10 cellular contexts compared by ENCODE assay signal in the genomic region with DNA sequence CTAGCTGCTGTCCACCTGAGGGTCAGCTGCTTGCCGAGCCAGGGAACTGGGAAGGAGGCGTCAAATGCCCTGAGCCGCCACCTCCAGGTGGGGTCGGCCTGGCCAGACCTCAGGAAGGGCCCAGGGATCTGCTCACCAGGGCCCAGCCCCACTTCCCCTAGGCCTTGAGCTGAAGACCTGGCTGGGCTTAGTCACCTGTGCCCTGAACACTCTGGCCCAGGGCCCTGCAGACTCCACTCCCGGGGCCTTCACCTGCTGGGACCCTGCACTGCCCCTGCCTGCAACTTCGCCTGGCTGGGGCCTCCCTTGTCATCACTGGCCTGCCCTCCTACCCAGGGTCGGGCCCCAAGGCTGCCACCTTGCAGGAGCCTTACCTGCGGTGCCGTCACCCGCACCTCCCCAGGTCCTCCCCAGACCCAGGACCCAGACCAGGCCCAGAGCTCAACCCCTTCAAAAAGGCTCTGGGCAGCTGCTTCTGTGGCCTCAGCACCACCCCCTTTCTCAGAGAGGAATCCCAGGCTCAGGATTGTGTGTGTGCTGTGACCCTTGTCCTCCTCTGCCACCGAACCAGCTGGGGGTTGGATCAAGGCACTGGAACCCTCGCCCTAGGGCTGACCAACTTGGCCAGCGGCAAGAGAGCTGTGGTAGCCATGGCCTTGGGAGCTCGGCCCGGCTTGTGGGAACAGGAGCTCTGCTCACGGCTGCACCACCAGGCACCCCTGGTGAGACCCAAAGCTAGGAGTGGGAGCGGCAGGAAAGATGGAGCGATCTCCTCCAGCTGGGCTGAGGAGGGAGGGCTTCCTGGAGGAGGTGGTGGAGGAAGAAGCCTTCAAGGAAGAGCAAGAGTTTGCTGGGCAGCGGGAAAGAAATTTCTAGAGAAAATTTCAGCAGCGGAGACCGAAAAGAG. TPM values are rescaled to one million over a fixed set of nuclear protein-coding genes. Genes with fewer than 3 reads are reported as not detected.
A peak's percentile ranks its signal among the peaks of the same experiment; 100 is the strongest.
DNase-seq lines count a peak whose midpoint lies in the region; ATAC-seq, FAIRE-seq and TF ChIP-seq lines count a peak whose summit lies in the region.
"Had no signal": no experiment of that assay in that cellular context is flagged by ENCODE, and none has a peak within 500 bp of the region (broad histone marks: within the 10 kb centered on the region; RNA-seq: fewer than 3 reads in every experiment).

No MANE protein-coding gene starts in this region.

- no peak for FAIRE-seq in keratinocyte (lab: Jason Lieb, UNC)
- FAIRE-seq: A204.1 had no signal

- H3K9me3 ChIP-seq in keratinocyte (ENCODE audit: control insufficient read depth, low read depth, low read length): no peaks in the 10 kb centered on the region
- H3K9me3 ChIP-seq in stomach smooth muscle (ENCODE audit: control insufficient read depth in 2 of 2, low read length in 2 of 2): no peaks in the 10 kb centered on the region

- peaks cover 2% of the 10 kb centered on the region for H3K27me3 Mint-ChIP-seq in activated T-helper 1 cell treated with anti-CD3 and anti-CD28 coated beads, Interleukin-12 subunit alpha, Interleukin-12 subunit beta, Interleukin-2, Interleukin-4 antibody, amounts not matched to agents 30 ng/mL and 10 ng/mL and 1 ng/mL, durations not matched to agents 14 hours and 24 hours and 36 hours (ENCODE audit: insufficient read depth)

- H3K36me3 ChIP-seq in keratinocyte (ENCODE audit: control insufficient read depth in 2 of 2, extremely low read depth in 1 of 2, insufficient read depth in 2 of 2, low read length in 2 of 2) (peaks cover 5 to 18% of the 10 kb centered on the region in 2 experiments), stomach smooth muscle (ENCODE audit: control insufficient read depth in 2 of 2, insufficient read depth in 2 of 2, low read length in 2 of 2) (peaks cover 0 to 6% of the 10 kb centered on the region in 2 donors)

- peaks cover 24% of the 10 kb centered on the region for H3K79me2 ChIP-seq in keratinocyte (ENCODE audit: control insufficient read depth, insufficient read depth, low read length)

- H3K27ac ChIP-seq in keratinocyte (ENCODE audit: control insufficient read depth, insufficient read depth, low read length) (no peak overlapping the region), stomach smooth muscle (ENCODE audit: low read length) (no peak overlapping the region)

- ATAC-seq in GM21717 (IDR thresholded peaks at IDR 0.05; ENCODE audit: unreplicated experiment): no peak
- no peak for ATAC-seq in HG03045 (IDR thresholded peaks at IDR 0.05; ENCODE audit: unreplicated experiment)

- H3K9ac ChIP-seq in keratinocyte (ENCODE audit: control insufficient read depth, extremely low read depth, insufficient read depth, low read length): peak overlapping the region; percentile 72
- peak overlapping the region; percentile 66 to 72 for H3K9ac ChIP-seq in stomach smooth muscle (ENCODE audit: low read length in 2 of 2)

- peaks cover 3% of the 10 kb centered on the region for H3K36me3 Mint-ChIP-seq in activated T-helper 1 cell treated with anti-CD3 and anti-CD28 coated beads, Interleukin-12 subunit alpha, Interleukin-12 subunit beta, Interleukin-2, Interleukin-4 antibody, amounts not matched to agents 30 ng/mL and 10 ng/mL and 1 ng/mL, durations not matched to agents 14 hours and 24 hours and 36 hours (ENCODE audit: low read depth)

- peaks cover 5% of the 10 kb centered on the region for H3K4me1 Mint-ChIP-seq in activated T-helper 1 cell treated with anti-CD3 and anti-CD28 coated beads, Interleukin-12 subunit alpha, Interleukin-12 subunit beta, Interleukin-2, Interleukin-4 antibody, amounts not matched to agents 30 ng/mL and 10 ng/mL and 1 ng/mL, durations not matched to agents 14 hours and 24 hours and 36 hours (ENCODE audit: low read depth)

- no peaks in the 10 kb centered on the region for H4K20me1 ChIP-seq in keratinocyte (ENCODE audit: control insufficient read depth, extremely low read depth, insufficient read depth, low read length)

- H3K4me3 Mint-ChIP-seq in activated T-helper 1 cell treated with anti-CD3 and anti-CD28 coated beads, Interleukin-12 subunit alpha, Interleukin-12 subunit beta, Interleukin-2, Interleukin-4 antibody, amounts not matched to agents 30 ng/mL and 10 ng/mL and 1 ng/mL, durations not matched to agents 14 hours and 24 hours and 36 hours: peak overlapping the region; percentile 87

- peak overlapping the region; percentile 95 for H2AFZ ChIP-seq in keratinocyte (ENCODE audit: control insufficient read depth, low read length)

- no peaks in the 10 kb centered on the region for H3K9me1 ChIP-seq in keratinocyte (ENCODE audit: control insufficient read depth, extremely low read depth, insufficient read depth, low read length)

- peak in 2 of 3 experiments; percentile 54 to 60 for DNase-seq in NCI-H1417 (lab: John Stamatoyannopoulos, UW)
- no peak for DNase-seq in NCI-H1417 treated with DMSO at 0.1 percent for 48 hours (lab: John Stamatoyannopoulos, UW)
- no peak for DNase-seq in activated T-helper 1 cell treated with anti-CD3 and anti-CD28 coated beads, Interleukin-12 subunit alpha, Interleukin-12 subunit beta, Interleukin-2, Interleukin-4 antibody, amounts not matched to agents 30 ng/mL and 10 ng/mL and 1 ng/mL, durations not matched to agents 14 hours and 24 hours and 36 hours (ENCODE audit: low spot score)
- DNase-seq in keratinocyte (ENCODE audit: low read depth, low spot score): no peak
- no peak for DNase-seq in stimulated activated CD4-positive, alpha-beta T cell treated with anti-CD3 and anti-CD28 coated beads, Interleukin-15, amount 100 ng/mL, for 24 hours

- H3K4me1 ChIP-seq in keratinocyte (ENCODE audit: control insufficient read depth, extremely low read depth, insufficient read depth, low read length) (peaks cover 15% of the 10 kb centered on the region), stomach smooth muscle (ENCODE audit: control insufficient read depth, insufficient read depth, low read length) (peaks cover 27% of the 10 kb centered on the region)

- intact Hi-C loops in activated T-helper 1 cell treated with anti-CD3 and anti-CD28 coated beads, Interleukin-12 subunit alpha, Interleukin-12 subunit beta, Interleukin-2, Interleukin-4 antibody, amounts not matched to agents 30 ng/mL and 10 ng/mL and 1 ng/mL, durations not matched to agents 14 hours and 24 hours and 36 hours (cut with micrococcal nuclease): no loop called here

- TF ChIP-seq CTCF in keratinocyte (optimal IDR thresholded peaks at IDR 0.05 in 1 of 3, IDR thresholded peaks at IDR 0.05 in 1 of 3, conservative IDR thresholded peaks at IDR 0.05 in 1 of 3; ENCODE audit: extremely low read depth in 1 of 3, insufficient read depth in 2 of 3, low read length in 3 of 3): no peak

- H3K9me3 Mint-ChIP-seq in activated T-helper 1 cell treated with anti-CD3 and anti-CD28 coated beads, Interleukin-12 subunit alpha, Interleukin-12 subunit beta, Interleukin-2, Interleukin-4 antibody, amounts not matched to agents 30 ng/mL and 10 ng/mL and 1 ng/mL, durations not matched to agents 14 hours and 24 hours and 36 hours: no peaks in the 10 kb centered on the region

- peak overlapping the region; percentile 87 for H3K27ac Mint-ChIP-seq in activated T-helper 1 cell treated with anti-CD3 and anti-CD28 coated beads, Interleukin-12 subunit alpha, Interleukin-12 subunit beta, Interleukin-2, Interleukin-4 antibody, amounts not matched to agents 30 ng/mL and 10 ng/mL and 1 ng/mL, durations not matched to agents 14 hours and 24 hours and 36 hours

- dilution Hi-C loops in keratinocyte (cut with MboI; ENCODE audit: extremely low pct_ligation_motif_present, low sequenced_read_pairs): no loop called here

- H3K4me3 ChIP-seq in keratinocyte (ENCODE audit: control insufficient read depth in 2 of 3, extremely low read depth in 1 of 3, insufficient read depth in 2 of 3, low read depth in 1 of 3, low read length in 3 of 3) (peak overlapping the region; percentile 80 to 97 (median 81)), stomach smooth muscle (ENCODE audit: low read length in 2 of 2) (peak overlapping the region; percentile 83 to 91)

- H3K4me2 ChIP-seq in keratinocyte (ENCODE audit: control insufficient read depth, extremely low read depth, insufficient read depth, low read depth, low read length): peak overlapping the region; percentile 93

- H3K27me3 ChIP-seq in keratinocyte (ENCODE audit: control insufficient read depth, extremely low read depth, insufficient read depth, low read length) (no peaks in the 10 kb centered on the region), stomach smooth muscle (ENCODE audit: control insufficient read depth in 1 of 2, insufficient read depth in 2 of 2, low read length in 2 of 2) (peaks cover 0 to 4% of the 10 kb centered on the region in 2 donors)

RNA-seq across cellular contexts. Expression of a gene that starts 1.2 kb away (rescaled TPM):
- 70.8 and 72.1 TPM in 2 replicates for total RNA-seq in activated T-helper 1 cell treated with anti-CD3 and anti-CD28 coated beads, Interleukin-12 subunit alpha, Interleukin-12 subunit beta, Interleukin-2, Interleukin-4 antibody, amounts not matched to agents 30 ng/mL and 10 ng/mL and 1 ng/mL, durations not matched to agents 14 hours and 24 hours and 36 hours
- 25.1 to 40.2 TPM (median 35.0 TPM) in 3 replicates for polyA plus RNA-seq in keratinocyte
- polyA plus RNA-seq in keratinocyte (2011; ENCODE audit: low read depth): 11.6 TPM
- polyA plus RNA-seq in keratinocyte (2011; cell fraction: cytosol; rRNA removed): 29.8 and 55.0 TPM in 2 replicates
- 36.6 and 50.0 TPM in 2 replicates for polyA plus RNA-seq in keratinocyte (2011; cell fraction: nucleus; rRNA removed)
- 40.6 and 53.2 TPM in 2 replicates for polyA plus RNA-seq in keratinocyte (2012; ENCODE audit: low replicate concordance)
- 35.7 to 44.2 TPM (median 43.6 TPM) in 3 replicates for polyA minus RNA-seq in keratinocyte
- polyA minus RNA-seq in keratinocyte (2011; cell fraction: cytosol; rRNA and poly(A)+ RNA removed): 75.4 TPM
- 33.1 and 37.6 TPM in 2 replicates for polyA minus RNA-seq in keratinocyte (2011; cell fraction: nucleus; rRNA and poly(A)+ RNA removed)

RNA-seq across cellular contexts. Expression of a gene that starts 2.9 kb away (rescaled TPM):
- total RNA-seq in activated T-helper 1 cell treated with anti-CD3 and anti-CD28 coated beads, Interleukin-12 subunit alpha, Interleukin-12 subunit beta, Interleukin-2, Interleukin-4 antibody, amounts not matched to agents 30 ng/mL and 10 ng/mL and 1 ng/mL, durations not matched to agents 14 hours and 24 hours and 36 hours: 1.2 and 1.8 TPM in 2 replicates
- not detected in 3 replicates for polyA plus RNA-seq in keratinocyte
- polyA plus RNA-seq in keratinocyte (2011; ENCODE audit: low read depth): not detected
- not detected in 2 replicates for polyA plus RNA-seq in keratinocyte (2011; cell fraction: cytosol; rRNA removed)
- polyA plus RNA-seq in keratinocyte (2011; cell fraction: nucleus; rRNA removed): not detected in 2 replicates
- not detected in 2 replicates for polyA plus RNA-seq in keratinocyte (2012; ENCODE audit: low replicate concordance)
- polyA minus RNA-seq in keratinocyte: not detected in 3 replicates
- polyA minus RNA-seq in keratinocyte (2011; cell fraction: cytosol; rRNA and poly(A)+ RNA removed): not detected
- not detected in 2 replicates for polyA minus RNA-seq in keratinocyte (2011; cell fraction: nucleus; rRNA and poly(A)+ RNA removed)
- total RNA-seq: SK-MEL-5 had no signal

RNA-seq across cellular contexts. Expression of a gene that starts 12.9 kb away (rescaled TPM):
- total RNA-seq in activated T-helper 1 cell treated with anti-CD3 and anti-CD28 coated beads, Interleukin-12 subunit alpha, Interleukin-12 subunit beta, Interleukin-2, Interleukin-4 antibody, amounts not matched to agents 30 ng/mL and 10 ng/mL and 1 ng/mL, durations not matched to agents 14 hours and 24 hours and 36 hours: 277 and 280 TPM in 2 replicates
- 390 to 693 TPM (median 440 TPM) in 3 replicates for polyA plus RNA-seq in keratinocyte
- polyA plus RNA-seq in keratinocyte (2011; ENCODE audit: low read depth): 64.2 TPM
- 328 and 496 TPM in 2 replicates for polyA plus RNA-seq in keratinocyte (2011; cell fraction: cytosol; rRNA removed)
- 336 and 469 TPM in 2 replicates for polyA plus RNA-seq in keratinocyte (2011; cell fraction: nucleus; rRNA removed)
- polyA plus RNA-seq in keratinocyte (2012; ENCODE audit: low replicate concordance): 276 and 744 TPM in 2 replicates
- polyA minus RNA-seq in keratinocyte: 387 to 836 TPM (median 396 TPM) in 3 replicates
- polyA minus RNA-seq in keratinocyte (2011; cell fraction: cytosol; rRNA and poly(A)+ RNA removed): 512 TPM
- polyA minus RNA-seq in keratinocyte (2011; cell fraction: nucleus; rRNA and poly(A)+ RNA removed): 252 and 259 TPM in 2 replicates

RNA-seq across cellular contexts. Expression of a gene that starts 23.3 kb away (rescaled TPM):
- total RNA-seq in activated T-helper 1 cell treated with anti-CD3 and anti-CD28 coated beads, Interleukin-12 subunit alpha, Interleukin-12 subunit beta, Interleukin-2, Interleukin-4 antibody, amounts not matched to agents 30 ng/mL and 10 ng/mL and 1 ng/mL, durations not matched to agents 14 hours and 24 hours and 36 hours: not detected in 2 replicates
- polyA plus RNA-seq in keratinocyte: 0.03 TPM in 1 of 3 replicates, not detected in the others
- not detected for polyA plus RNA-seq in keratinocyte (2011; ENCODE audit: low read depth)
- not detected in 2 replicates for polyA plus RNA-seq in keratinocyte (2011; cell fraction: cytosol; rRNA removed)
- 0.05 TPM in 1 of 2 replicates, not detected in the other for polyA plus RNA-seq in keratinocyte (2011; cell fraction: nucleus; rRNA removed)
- polyA plus RNA-seq in keratinocyte (2012; ENCODE audit: low replicate concordance): 0.21 TPM in 1 of 2 replicates, not detected in the other
- not detected in 3 replicates for polyA minus RNA-seq in keratinocyte
- polyA minus RNA-seq in keratinocyte (2011; cell fraction: cytosol; rRNA and poly(A)+ RNA removed): not detected
- polyA minus RNA-seq in keratinocyte (2011; cell fraction: nucleus; rRNA and poly(A)+ RNA removed): not detected in 2 replicates
- total RNA-seq: SK-MEL-5 had no signal

RNA-seq across cellular contexts. Expression of a gene that starts 23.6 kb away (rescaled TPM):
- 11.6 and 11.7 TPM in 2 replicates for total RNA-seq in activated T-helper 1 cell treated with anti-CD3 and anti-CD28 coated beads, Interleukin-12 subunit alpha, Interleukin-12 subunit beta, Interleukin-2, Interleukin-4 antibody, amounts not matched to agents 30 ng/mL and 10 ng/mL and 1 ng/mL, durations not matched to agents 14 hours and 24 hours and 36 hours
- polyA plus RNA-seq in keratinocyte: 5.8 to 9.8 TPM (median 7.8 TPM) in 3 replicates
- polyA plus RNA-seq in keratinocyte (2011; ENCODE audit: low read depth): 1.6 TPM
- polyA plus RNA-seq in keratinocyte (2011; cell fraction: cytosol; rRNA removed): 3.7 and 9.2 TPM in 2 replicates
- polyA plus RNA-seq in keratinocyte (2011; cell fraction: nucleus; rRNA removed): 10.6 and 18.7 TPM in 2 replicates
- 7.0 and 11.9 TPM in 2 replicates for polyA plus RNA-seq in keratinocyte (2012; ENCODE audit: low replicate concordance)
- polyA minus RNA-seq in keratinocyte: 5.8 to 11.4 TPM (median 7.4 TPM) in 3 replicates
- 36.6 TPM for polyA minus RNA-seq in keratinocyte (2011; cell fraction: cytosol; rRNA and poly(A)+ RNA removed)
- 25.4 and 32.9 TPM in 2 replicates for polyA minus RNA-seq in keratinocyte (2011; cell fraction: nucleus; rRNA and poly(A)+ RNA removed)

Comparison
In these comparisons a context has a peak if more than half of its experiments do, and no peak if none do; other contexts are left out.
1. DNase-seq: peak in NCI-H1417 (2 of 3); none in NCI-H1417 treated with DMSO at 0.1 percent for 48 hours (single experiment), activated T-helper 1 cell treated with anti-CD3 and anti-CD28 coated beads, Interleukin-12 subunit alpha, Interleukin-12 subunit beta, Interleukin-2, Interleukin-4 antibody, amounts not matched to agents 30 ng/mL and 10 ng/mL and 1 ng/mL, durations not matched to agents 14 hours and 24 hours and 36 hours (single experiment), keratinocyte (single experiment) and stimulated activated CD4-positive, alpha-beta T cell treated with anti-CD3 and anti-CD28 coated beads, Interleukin-15, amount 100 ng/mL, for 24 hours (single experiment).